19 cellular contexts compared by ENCODE assay signal in the genomic region with DNA sequence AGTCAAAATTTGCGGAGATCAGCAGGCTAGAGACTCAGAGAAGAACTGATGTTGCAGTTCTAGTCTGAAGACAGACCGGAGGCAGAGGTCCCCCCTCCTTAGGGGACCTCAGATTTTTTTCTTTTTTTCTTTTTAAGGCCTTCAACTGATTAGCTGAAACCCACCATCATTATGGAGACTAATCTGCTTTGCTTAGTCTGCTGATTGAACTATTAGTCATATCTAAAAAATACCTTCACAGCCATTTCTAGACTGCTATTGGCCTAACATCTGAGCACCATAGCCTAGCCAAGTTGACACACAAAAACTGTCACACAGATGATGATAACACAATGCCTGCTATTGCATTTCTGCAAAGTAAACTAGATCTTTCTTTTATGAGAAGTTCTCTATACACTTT.
"Had no signal": no experiment of that assay in that cellular context is flagged by ENCODE, and none has a peak within 500 bp of the region (broad histone marks: within the 10 kb centered on the region; RNA-seq: fewer than 3 reads in every experiment).

No MANE protein-coding gene starts in this region.

- H3K9me3 ChIP-seq: esophagus muscularis mucosa, gastroesophageal sphincter, heart right ventricle, left lung, lower lobe of right lung, mucosa of descending colon had no signal

- H3K36me3 ChIP-seq: esophagus muscularis mucosa, gastroesophageal sphincter, heart right ventricle, left lung, lower lobe of right lung had no signal

- H3K27me3 ChIP-seq: esophagus muscularis mucosa, foreskin keratinocyte, gastroesophageal sphincter, heart right ventricle, left lung had no signal

- H3K4me3 Mint-ChIP-seq: mesothelial cell of epicardium; naive B cell; naive thymus-derived CD8-positive, alpha-beta T cell had no signal

- H3K27ac ChIP-seq: coronary artery, dorsolateral prefrontal cortex, esophagus muscularis mucosa, foreskin keratinocyte, gastroesophageal sphincter, lower lobe of right lung had no signal

- H3K36me3 Mint-ChIP-seq: mesothelial cell of epicardium; naive B cell; naive thymus-derived CD8-positive, alpha-beta T cell had no signal

- DNase-seq: dermis blood vessel endothelial cell; dorsolateral prefrontal cortex; effector CD4-positive, alpha-beta T cell; effector memory CD4-positive, alpha-beta T cell; foreskin keratinocyte; heart right ventricle; hippocampal formation; left cardiac atrium; left lung; left ventricle myocardium superior; lower lobe of right lung; mesenchymal stem cell; mucosa of descending colon; naive B cell; naive thymus-derived CD8-positive, alpha-beta T cell had no signal

- ATAC-seq: foreskin keratinocyte; gastroesophageal sphincter; heart right ventricle; left cardiac atrium; left lung; left ventricle myocardium superior; lower lobe of right lung; mucosa of descending colon; naive thymus-derived CD8-positive, alpha-beta T cell had no signal

- H3K4me3 ChIP-seq: coronary artery, dorsolateral prefrontal cortex, esophagus muscularis mucosa, gastroesophageal sphincter, heart right ventricle, left lung, lower lobe of right lung, mucosa of descending colon had no signal

- H3K9me3 Mint-ChIP-seq: mesothelial cell of epicardium; naive B cell; naive thymus-derived CD8-positive, alpha-beta T cell had no signal
